Comparison of ENCODE assay signal across 30 cellular contexts in genomic region chr15:88792342-88793282, GRCh38. TPM values are rescaled to one million over a fixed set of nuclear protein-coding genes. Genes with fewer than 3 reads are reported as not detected.
DNase-seq lines count a peak whose midpoint lies in the region; ATAC-seq, FAIRE-seq and TF ChIP-seq lines count a peak whose summit lies in the region.
"Had no signal": no experiment of that assay in that cellular context is flagged by ENCODE, and none has a peak within 500 bp of the region (broad histone marks: within the 10 kb centered on the region; RNA-seq: fewer than 3 reads in every experiment).

No MANE protein-coding gene starts in this region.

- H3K18ac ChIP-seq in mesendoderm (ENCODE audit: low read length) = no peak overlapping the region

- H3K9ac ChIP-seq in mesendoderm (ENCODE audit: low read length) = no peak overlapping the region

- intact Hi-C loops in cardiac septum (cut with DNase I) = no loop called here
- intact Hi-C loops in Right ventricle myocardium superior (cut with DNase I) = no loop called here
- intact Hi-C loops in spleen (cut with DNase I; ENCODE audit: low total_unique reads) = no loop called here

- WGBS in mesendoderm (ENCODE audit: extremely low coverage, insufficient coverage, low lambda C conversion rate) = no CpG with 5 or more reads among the region's 22 CpGs
- 34 to 41% (median 37%) methylated on average over 21 to 22 of the region's 22 CpGs for WGBS in spleen, 5 donors

- no peaks in the 10 kb centered on the region for H3K79me1 ChIP-seq in mesendoderm (ENCODE audit: low read length)

- H3K27me3 ChIP-seq in mesendoderm (ENCODE audit: insufficient read depth, low read length, poor library complexity) (no peaks in the 10 kb centered on the region), spleen (replicated peaks in 1 of 7) (peaks cover 0 to 66% (median 4%) of the 10 kb centered on the region in 7 donors)
- H3K27me3 ChIP-seq: testis, vagina had no signal

- TF ChIP-seq CTCF in coronary artery (IDR thresholded peaks at IDR 0.05) (no peak), spleen (IDR thresholded peaks at IDR 0.05 in 8 of 11, conservative IDR thresholded peaks at IDR 0.05 in 3 of 11) (no peak)

- H4K5ac ChIP-seq in mesendoderm (ENCODE audit: low read length) = no peak overlapping the region

- peak; percentile 88 for FAIRE-seq in urothelium cell line (lab: Jason Lieb, UNC)
- FAIRE-seq: colon, D721Med, GM18507, GM19239, H54, HepG2 had no signal

- no peak overlapping the region for H2BK120ac ChIP-seq in mesendoderm (ENCODE audit: low read depth, low read length)

- no peak overlapping the region for H3K27ac ChIP-seq in coronary artery
- no peak overlapping the region for H3K27ac ChIP-seq in mesendoderm (ENCODE audit: low read depth, low read length)
- no peak overlapping the region for H3K27ac ChIP-seq in spleen
- H3K27ac ChIP-seq: hepatocyte, HL-60, testis, vagina had no signal

- no peaks in the 10 kb centered on the region for H3K9me3 ChIP-seq in spleen
- H3K9me3 ChIP-seq: testis, vagina had no signal

- H3K4me2 ChIP-seq in mesendoderm (ENCODE audit: low read length) = no peak overlapping the region
- H3K4me2 ChIP-seq: hepatocyte had no signal

- H3K36me3 ChIP-seq in mesendoderm (ENCODE audit: control insufficient read depth, insufficient read depth, low read length) = no peaks in the 10 kb centered on the region
- H3K36me3 ChIP-seq in spleen = no peaks in the 10 kb centered on the region
- H3K36me3 ChIP-seq: vagina had no signal

- DNase-seq in cardiac septum (ENCODE audit: low spot score) (peak; percentile 66), Right ventricle myocardium superior (no peak), coronary artery (ENCODE audit: low spot score) (peak; percentile 52), mesendoderm (peak; percentile 54), urothelium cell line (ENCODE audit: low spot score) (peak; percentile 72), spleen (no peak)
- no peak for DNase-seq in activated T-cell treated with anti-CD3 and anti-CD28 coated beads, Interleukin-2, amount 50 U/mL, for 48 hours
- DNase-seq: activated CD4-positive, alpha-beta T cell treated with anti-CD3 and anti-CD28 coated beads for 36 hours; activated CD8-positive, alpha-beta T cell treated with anti-CD3 and anti-CD28 coated beads for 36 hours; activated effector memory CD4-positive, alpha-beta T cell treated with Interleukin-2 at 50 U/mL for 16 hours; effector CD4-positive, alpha-beta T cell; naive B cell; NCI-H1417 treated with DMSO at 0.1 percent for 48 hours; NCI-H2029 treated with DMSO at 0.1 percent for 48 hours; nucleus accumbens; testis had no signal

- no peaks in the 10 kb centered on the region for H3K79me2 ChIP-seq in mesendoderm (ENCODE audit: control insufficient read depth, insufficient read depth, low read length)
- H3K79me2 ChIP-seq: hepatocyte had no signal

- no peak for TF ChIP-seq POLR2A in spleen (IDR thresholded peaks at IDR 0.05)

- no peak overlapping the region for H2AK5ac ChIP-seq in mesendoderm (ENCODE audit: low read length)

- no peak for ATAC-seq in Right ventricle myocardium superior (ENCODE audit: poor library complexity)
- no peak for ATAC-seq in GM19452 (IDR thresholded peaks at IDR 0.05; ENCODE audit: unreplicated experiment)
- ATAC-seq: activated CD4-positive, alpha-beta T cell treated with anti-CD3 and anti-CD28 coated beads for 36 hours; activated CD8-positive, alpha-beta T cell treated with anti-CD3 and anti-CD28 coated beads for 36 hours; HepG2; left lobe of liver; Right ventricle myocardium inferior had no signal

- H2BK15ac ChIP-seq in mesendoderm (replicated peaks; ENCODE audit: low read depth) = no peak overlapping the region

- H3K56ac ChIP-seq in mesendoderm (ENCODE audit: low read length) = no peak overlapping the region

- no peak overlapping the region for H3K4ac ChIP-seq in mesendoderm (ENCODE audit: low read depth, low read length)

- H4K8ac ChIP-seq in mesendoderm (ENCODE audit: low read depth, low read length) = no peak overlapping the region

- H3K4me3 ChIP-seq in coronary artery = no peak overlapping the region
- no peak overlapping the region for H3K4me3 ChIP-seq in mesendoderm (ENCODE audit: low read length)
- H3K4me3 ChIP-seq in spleen = no peak overlapping the region
- H3K4me3 ChIP-seq: hepatocyte, testis, vagina had no signal

- H2BK5ac ChIP-seq in mesendoderm (ENCODE audit: low read length) = no peak overlapping the region

- no peak overlapping the region for H3K23ac ChIP-seq in mesendoderm (ENCODE audit: low read length)

- peaks cover 3% of the 10 kb centered on the region for H3K4me1 ChIP-seq in mesendoderm (ENCODE audit: control insufficient read depth, low read depth, low read length)
- no peaks in the 10 kb centered on the region for H3K4me1 ChIP-seq in spleen
- H3K4me1 ChIP-seq: testis, vagina had no signal

RNA-seq across cellular contexts. Expression of gene ACAN, which starts 10.6 kb away (rescaled TPM):
- 1.9 TPM for total RNA-seq in cardiac septum
- total RNA-seq in Right ventricle myocardium superior = 0.13 TPM
- polyA plus RNA-seq in mesendoderm (2013, experiment 1 of 2) = 0.10 TPM
- polyA plus RNA-seq in mesendoderm (2013, experiment 2 of 2) = 0.18 TPM
- total RNA-seq in spleen = 1 to 10 TPM in 3 of 7 donors, under 1 TPM in 4; 0.09 to 2.1 (median 0.98) TPM
- polyA plus RNA-seq in spleen = under 1 TPM; 0.20 to 0.42 (median 0.20) TPM
- total RNA-seq: A172; activated CD4-positive, alpha-beta T cell treated with anti-CD3 and anti-CD28 coated beads for 36 hours; activated CD8-positive, alpha-beta T cell treated with anti-CD3 and anti-CD28 coated beads for 36 hours; bronchial epithelial cell; HepG2; left lobe of liver; Right ventricle myocardium inferior had no signal
- polyA plus RNA-seq: HepG2 had no signal

Comparison
In these comparisons a context has a peak if more than half of its experiments do, and no peak if none do; other contexts are left out.
1. DNase-seq: peak in cardiac septum (single experiment), coronary artery (single experiment), mesendoderm (single experiment) and urothelium cell line (single experiment); none in Right ventricle myocardium superior (single experiment), activated T-cell treated with anti-CD3 and anti-CD28 coated beads, Interleukin-2, amount 50 U/mL, for 48 hours (0 of 2) and spleen (single experiment).